1 cellular context compared by ENCODE assay signal in the genomic region with DNA sequence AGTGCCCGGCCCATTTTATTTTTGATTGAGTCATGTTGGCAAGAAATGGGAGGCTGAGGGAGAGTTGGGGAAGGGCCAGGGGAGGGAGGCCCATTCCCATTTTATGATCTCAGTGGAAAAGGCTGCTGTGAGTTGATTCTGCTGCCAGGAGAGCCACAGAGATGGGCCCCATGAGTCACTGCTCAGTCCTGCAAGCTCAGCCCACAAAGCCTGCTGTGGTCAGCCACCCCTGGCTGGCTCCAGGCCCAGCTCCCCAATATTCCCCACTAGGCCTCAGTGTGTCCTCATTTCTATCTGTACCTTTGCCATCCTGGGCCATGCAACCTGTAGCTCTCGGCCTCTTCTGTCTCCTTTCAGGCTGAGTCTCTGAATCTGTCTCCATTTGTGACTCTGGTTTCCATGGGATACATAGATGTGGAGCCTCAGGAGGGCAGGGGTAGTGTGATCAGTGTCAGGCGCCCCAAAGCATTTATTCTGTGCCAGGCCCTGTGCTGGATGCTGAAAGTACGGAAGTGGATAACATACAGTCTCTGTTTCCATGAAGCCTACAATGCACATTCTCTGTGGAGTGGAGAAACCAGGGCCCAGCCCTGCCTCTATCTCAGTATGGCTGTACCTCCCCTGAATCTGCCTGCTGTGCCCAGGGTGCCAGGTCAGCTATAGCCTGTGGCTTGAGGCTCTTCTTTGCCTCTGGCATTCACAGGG.
TF ChIP-seq lines count a peak whose summit lies in the region.

No MANE protein-coding gene starts in this region.

TF ChIP-seq in HCT116, 20 proteins besides CTCF, POLR2A, EP300 and RAD21:
- TF ChIP-seq, protein P1, sequence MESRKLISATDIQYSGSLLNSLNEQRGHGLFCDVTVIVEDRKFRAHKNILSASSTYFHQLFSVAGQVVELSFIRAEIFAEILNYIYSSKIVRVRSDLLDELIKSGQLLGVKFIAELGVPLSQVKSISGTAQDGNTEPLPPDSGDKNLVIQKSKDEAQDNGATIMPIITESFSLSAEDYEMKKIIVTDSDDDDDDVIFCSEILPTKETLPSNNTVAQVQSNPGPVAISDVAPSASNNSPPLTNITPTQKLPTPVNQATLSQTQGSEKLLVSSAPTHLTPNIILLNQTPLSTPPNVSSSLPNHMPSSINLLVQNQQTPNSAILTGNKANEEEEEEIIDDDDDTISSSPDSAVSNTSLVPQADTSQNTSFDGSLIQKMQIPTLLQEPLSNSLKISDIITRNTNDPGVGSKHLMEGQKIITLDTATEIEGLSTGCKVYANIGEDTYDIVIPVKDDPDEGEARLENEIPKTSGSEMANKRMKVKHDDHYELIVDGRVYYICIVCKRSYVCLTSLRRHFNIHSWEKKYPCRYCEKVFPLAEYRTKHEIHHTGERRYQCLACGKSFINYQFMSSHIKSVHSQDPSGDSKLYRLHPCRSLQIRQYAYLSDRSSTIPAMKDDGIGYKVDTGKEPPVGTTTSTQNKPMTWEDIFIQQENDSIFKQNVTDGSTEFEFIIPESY (IDR thresholded peaks at IDR 0.05; ENCODE audit: extremely low read depth, insufficient replicate concordance, low read length), result peak; percentile 41
- TF ChIP-seq EZH2phosphoT487 (IDR thresholded peaks at IDR 0.05; ENCODE audit: borderline replicate concordance) (no peak), YY1 (IDR thresholded peaks at IDR 0.05; ENCODE audit: extremely low read depth, insufficient replicate concordance, low read depth, low read length) (peak; percentile 54), POLR2AphosphoS5 (IDR thresholded peaks at IDR 0.05; ENCODE audit: low read depth, low read length) (peak; percentile 73)
